Comparison of ENCODE assay signal across 2 cellular contexts in genomic region chr1:148758925-148759324, GRCh38. TPM values are rescaled to one million over a fixed set of nuclear protein-coding genes. Genes with fewer than 3 reads are reported as not detected.
"Had no signal": no experiment of that assay in that cellular context is flagged by ENCODE, and none has a peak within 500 bp of the region (broad histone marks: within the 10 kb centered on the region; RNA-seq: fewer than 3 reads in every experiment).

No MANE protein-coding gene starts in this region.

RNA-seq across cellular contexts. Expression of gene NUDT4B, which starts 10.4 kb away (rescaled TPM):
- total RNA-seq: chondrocyte, MCF 10A had no signal
